In the genomic region with DNA sequence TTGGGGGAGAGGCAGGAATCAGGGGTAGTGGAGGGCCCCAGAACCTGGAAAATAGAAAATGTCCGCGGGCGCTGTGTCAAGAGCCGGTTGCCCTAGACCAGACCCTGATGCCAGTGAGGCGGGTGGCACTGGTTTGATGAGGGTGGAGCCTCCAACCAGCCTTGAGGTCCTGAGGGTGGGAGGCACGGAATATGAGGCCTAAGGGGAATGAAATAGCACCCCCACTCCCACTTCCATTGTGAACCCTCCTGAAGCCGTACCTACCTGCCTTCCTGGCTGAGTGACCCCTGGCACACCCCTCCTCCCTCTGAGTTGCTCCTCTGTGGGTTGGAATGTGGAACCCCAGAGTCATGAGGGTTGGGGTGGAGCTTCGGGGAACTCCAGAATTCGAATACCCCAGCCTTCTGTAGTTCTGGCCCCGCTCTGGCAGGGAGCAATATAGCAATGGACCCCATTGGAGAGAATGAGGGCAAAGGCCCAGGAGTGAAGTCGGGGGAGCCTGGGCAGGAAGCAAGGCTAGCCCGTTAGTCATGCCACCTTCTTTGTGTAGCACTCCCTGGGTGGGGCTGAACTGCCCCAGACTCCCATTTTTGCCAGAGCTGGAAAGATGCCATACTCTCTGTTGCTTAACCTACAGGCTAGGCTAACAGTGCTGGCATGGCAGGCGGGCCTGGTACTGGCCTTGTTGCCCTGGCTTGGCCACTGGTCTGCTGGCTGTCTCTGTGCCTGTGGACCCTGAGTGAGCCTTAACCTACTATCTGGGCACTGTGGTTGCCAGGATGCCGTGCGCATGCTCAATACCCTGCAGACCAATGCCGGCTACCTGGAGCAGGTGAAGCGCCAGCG, we compare ENCODE assay signal across 8 cellular contexts. TPM values are rescaled to one million over a fixed set of nuclear protein-coding genes. Genes with fewer than 3 reads are reported as not detected.
A peak's percentile ranks its signal among the peaks of the same experiment; 100 is the strongest.
DNase-seq lines count a peak whose midpoint lies in the region; ATAC-seq, FAIRE-seq and TF ChIP-seq lines count a peak whose summit lies in the region.

No MANE protein-coding gene starts in this region.

- peaks cover 22% of the 10 kb centered on the region for H3K4me1 Mint-ChIP-seq in stimulated activated naive CD8-positive, alpha-beta T cell treated with anti-CD3 and anti-CD28 coated beads, Interleukin-15, Interleukin-2, amounts not matched to agents 100 ng/mL and 50 ng/mL, for 24 hours (ENCODE audit: low read depth)

- ATAC-seq in HG03521 (IDR thresholded peaks at IDR 0.05; ENCODE audit: unreplicated experiment) = no peak

- peak overlapping the region; percentile 94 to 95 for H3K27ac ChIP-seq in kidney (ENCODE audit: low read depth in 2 of 2, low read length in 2 of 2)

- DNase-seq in MV-4-11 (lab: John Stamatoyannopoulos, UW) = peak; percentile 15
- peak; percentile 65 for DNase-seq in astrocyte of the hippocampus (ENCODE audit: low read depth, low spot score)
- DNase-seq in kidney = peak; percentile 83
- DNase-seq in dermis blood vessel endothelial cell = no peak
- no peak for DNase-seq in D721Med (ENCODE audit: insufficient read length, low spot score)

- H3K4me3 ChIP-seq in GM12875 (ENCODE audit: low read depth, low read length) (peak overlapping the region; percentile 61), kidney (ENCODE audit: low read length in 2 of 2) (peak overlapping the region; percentile 84 to 92)

- H3K27me3 Mint-ChIP-seq in stimulated activated naive CD8-positive, alpha-beta T cell treated with anti-CD3 and anti-CD28 coated beads, Interleukin-15, Interleukin-2, amounts not matched to agents 100 ng/mL and 50 ng/mL, for 24 hours = no peaks in the 10 kb centered on the region

- H3K36me3 ChIP-seq in kidney (ENCODE audit: control insufficient read depth in 1 of 2, insufficient read depth in 2 of 2, low read length in 2 of 2) = peaks cover 4 to 15% of the 10 kb centered on the region in 2 donors

- FAIRE-seq in kidney (lab: Jason Lieb, UNC) (no peak), D721Med (lab: Jason Lieb, UNC) (no peak)

- peaks cover 22% of the 10 kb centered on the region for H3K36me3 Mint-ChIP-seq in stimulated activated naive CD8-positive, alpha-beta T cell treated with anti-CD3 and anti-CD28 coated beads, Interleukin-15, Interleukin-2, amounts not matched to agents 100 ng/mL and 50 ng/mL, for 24 hours (ENCODE audit: low read depth)

- H3K4me3 Mint-ChIP-seq in stimulated activated naive CD8-positive, alpha-beta T cell treated with anti-CD3 and anti-CD28 coated beads, Interleukin-15, Interleukin-2, amounts not matched to agents 100 ng/mL and 50 ng/mL, for 24 hours = peak overlapping the region; percentile 96

- intact Hi-C loops in kidney (cut with DNase I) = no loop called here

- H3K9me3 Mint-ChIP-seq in stimulated activated naive CD8-positive, alpha-beta T cell treated with anti-CD3 and anti-CD28 coated beads, Interleukin-15, Interleukin-2, amounts not matched to agents 100 ng/mL and 50 ng/mL, for 24 hours = no peaks in the 10 kb centered on the region

- peak overlapping the region; percentile 97 for H3K27ac Mint-ChIP-seq in stimulated activated naive CD8-positive, alpha-beta T cell treated with anti-CD3 and anti-CD28 coated beads, Interleukin-15, Interleukin-2, amounts not matched to agents 100 ng/mL and 50 ng/mL, for 24 hours

- TF ChIP-seq CTCF in GM12875 (IDR thresholded peaks at IDR 0.05; ENCODE audit: borderline replicate concordance, insufficient read depth, low read depth, low read length) (no peak), kidney (IDR thresholded peaks at IDR 0.05; ENCODE audit: borderline replicate concordance, extremely low read depth, insufficient read depth) (no peak), D721Med (IDR thresholded peaks at IDR 0.05; ENCODE audit: insufficient read depth, missing control alignments) (no peak)

- no peaks in the 10 kb centered on the region for H3K9me3 ChIP-seq in kidney (ENCODE audit: control insufficient read depth in 1 of 2, low read length in 2 of 2)

- H3K9ac ChIP-seq in kidney (ENCODE audit: low read length in 2 of 2) = peak overlapping the region; percentile 81 to 98

- H3K4me1 ChIP-seq in kidney (ENCODE audit: control insufficient read depth in 1 of 2, insufficient read depth in 1 of 2, low read depth in 1 of 2, low read length in 2 of 2) = peaks cover 13 to 17% of the 10 kb centered on the region in 2 donors

RNA-seq across cellular contexts. Expression of a gene that starts 1.0 kb away (rescaled TPM):
- total RNA-seq in kidney = 77.2 TPM
- 44.0 TPM for polyA plus RNA-seq in kidney (ENCODE audit: insufficient read depth, low read depth, low replicate concordance)
- 64.2 and 93.8 TPM in 2 replicates for total RNA-seq in dermis blood vessel endothelial cell

RNA-seq across cellular contexts. Expression of a gene that starts 17.9 kb away (rescaled TPM):
- total RNA-seq in kidney = 93.5 TPM
- polyA plus RNA-seq in kidney (ENCODE audit: insufficient read depth, low read depth, low replicate concordance) = 45.2 TPM
- 102 and 116 TPM in 2 replicates for total RNA-seq in dermis blood vessel endothelial cell

RNA-seq across cellular contexts. Expression of a gene that starts 25.3 kb away (rescaled TPM):
- total RNA-seq in kidney (27.7 TPM), dermis blood vessel endothelial cell (77.8 and 95.6 TPM in 2 replicates)
- polyA plus RNA-seq in kidney (ENCODE audit: insufficient read depth, low read depth, low replicate concordance) = 13.7 TPM

RNA-seq across cellular contexts. Expression of a gene that starts 50.7 kb away (rescaled TPM):
- total RNA-seq in kidney (135 TPM), dermis blood vessel endothelial cell (84.2 and 165 TPM in 2 replicates)
- polyA plus RNA-seq in kidney (ENCODE audit: insufficient read depth, low read depth, low replicate concordance) = 158 TPM

Comparison
In these comparisons a context has a peak if more than half of its experiments do, and no peak if none do; other contexts are left out.
1. DNase-seq: peak in MV-4-11 (single experiment), astrocyte of the hippocampus (single experiment) and kidney (single experiment); none in dermis blood vessel endothelial cell (single experiment) and D721Med (single experiment).